ENCODE assay signal across 1 cellular context in the genomic region with DNA sequence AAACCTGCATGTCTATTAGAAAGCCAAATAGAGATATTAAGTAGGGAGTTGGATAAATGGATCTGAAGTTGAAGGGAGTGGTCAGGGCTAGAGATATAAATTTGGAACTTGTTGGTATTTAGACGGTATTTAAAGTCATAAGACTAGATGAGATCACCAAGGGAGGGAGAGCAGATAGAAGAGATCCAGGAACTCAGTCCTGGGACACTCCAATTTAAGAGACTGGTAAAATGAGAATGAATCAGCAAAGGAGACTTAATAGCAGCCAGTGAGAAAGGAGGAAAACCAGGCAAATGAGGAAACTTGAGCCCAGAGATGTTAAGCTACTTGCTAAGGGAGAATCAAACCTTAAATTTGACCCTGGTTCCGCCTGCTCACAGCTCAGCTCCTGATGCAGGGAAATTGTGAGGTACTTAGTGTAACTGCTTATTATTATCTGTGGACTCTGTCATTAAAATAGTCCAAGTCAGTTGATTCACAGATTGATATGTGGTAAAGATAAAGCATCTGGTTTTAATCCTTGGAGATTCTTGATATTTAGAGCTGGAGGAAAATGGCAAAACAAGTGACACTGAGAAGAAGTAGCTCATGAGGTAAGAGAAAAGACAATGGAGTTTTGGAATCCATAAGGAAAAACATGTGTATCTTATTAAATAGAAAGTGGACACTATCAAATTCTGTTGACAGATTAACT.
TF ChIP-seq lines count a peak whose summit lies in the region.

No MANE protein-coding gene starts in this region.

TF ChIP-seq in HepG2, 621 proteins besides CTCF, POLR2A, EP300 and RAD21:
- TF ChIP-seq KAT8 (CRISPR knock-in tag; IDR thresholded peaks at IDR 0.05): no peak
- TF ChIP-seq ZNF615 (CRISPR knock-in tag; IDR thresholded peaks at IDR 0.05; ENCODE audit: borderline replicate concordance): no peak
- no peak for TF ChIP-seq IKZF1 (IDR thresholded peaks at IDR 0.05)
- no peak for TF ChIP-seq YEATS4 (CRISPR knock-in tag; IDR thresholded peaks at IDR 0.05; ENCODE audit: borderline replicate concordance)
- no peak for TF ChIP-seq ELF4 (CRISPR knock-in tag; IDR thresholded peaks at IDR 0.05; ENCODE audit: borderline replicate concordance)
- TF ChIP-seq SRSF1 (optimal IDR thresholded peaks at IDR 0.05; ENCODE audit: low read depth, low read length): no peak
TF ChIP-seq in HepG2: peak in this region for 0.
